25 cellular contexts compared by ENCODE assay signal in the genomic region with DNA sequence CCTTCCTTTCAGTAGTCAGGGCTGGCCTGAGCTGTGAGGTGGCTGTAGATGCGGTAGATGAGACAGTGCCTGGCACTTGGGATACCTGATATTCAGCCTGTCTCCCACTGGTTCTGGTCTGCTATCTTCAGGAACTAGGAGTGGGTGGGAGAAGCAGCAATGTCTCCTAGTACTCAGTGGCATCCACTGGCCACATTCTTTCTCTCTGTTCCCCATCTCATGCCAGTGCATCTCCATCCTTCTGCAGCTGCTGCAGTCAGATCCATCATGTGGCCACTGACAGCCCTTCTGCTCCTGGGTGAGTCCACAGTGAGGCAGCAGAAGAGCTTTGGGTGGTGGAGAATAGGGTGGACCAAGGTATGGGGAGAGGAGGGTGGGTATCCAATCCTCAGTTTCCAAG. TPM values are rescaled to one million over a fixed set of nuclear protein-coding genes. Genes with fewer than 3 reads are reported as not detected.
DNase-seq lines count a peak whose midpoint lies in the region; TF ChIP-seq lines count a peak whose summit lies in the region.
"Had no signal": no experiment of that assay in that cellular context is flagged by ENCODE, and none has a peak within 500 bp of the region (broad histone marks: within the 10 kb centered on the region; RNA-seq: fewer than 3 reads in every experiment).

No MANE protein-coding gene starts in this region.

- H3K4me2 ChIP-seq in Karpas-422 (ENCODE audit: low read depth, low read length, poor library complexity, severe bottlenecking) (peak overlapping the region; percentile 86), fibroblast of lung (ENCODE audit: extremely low read depth, insufficient read depth, low read length) (no peak overlapping the region)

- peak overlapping the region; percentile 80 for H3K9ac ChIP-seq in Karpas-422 (ENCODE audit: low read length)
- H3K9ac ChIP-seq in fibroblast of lung (ENCODE audit: insufficient read depth, low read length): no peak overlapping the region

- H4K20me1 ChIP-seq in Karpas-422 (ENCODE audit: insufficient read depth, low read depth, low read length) (peaks cover 45% of the 10 kb centered on the region), fibroblast of lung (ENCODE audit: control insufficient read depth, extremely low read depth, insufficient read depth, low read length) (no peaks in the 10 kb centered on the region)

- H2AFZ ChIP-seq in ACC112 (ENCODE audit: low read length, unreplicated experiment) (no peak overlapping the region), Karpas-422 (ENCODE audit: low read length) (no peak overlapping the region), fibroblast of lung (ENCODE audit: low read length) (no peak overlapping the region)

- H3K27ac ChIP-seq in ACC112 (ENCODE audit: low read depth, low read length) (0 out of 2 replicates have a peak overlapping the region, but pooled peaks have one; percentile 2), Karpas-422 (ENCODE audit: low read length) (peak overlapping the region; percentile 95), fibroblast of lung (ENCODE audit: insufficient read depth, low read length) (peak overlapping the region; percentile 34)
- H3K27ac ChIP-seq: body of pancreas, heart left ventricle, psoas muscle, SJCRH30, upper lobe of right lung had no signal

- peaks cover 16% of the 10 kb centered on the region for H3K4me1 ChIP-seq in ACC112 (ENCODE audit: control insufficient read depth, insufficient read depth, low read length, unreplicated experiment)
- H3K4me1 ChIP-seq in Karpas-422 (ENCODE audit: low read length): peaks cover 98% of the 10 kb centered on the region
- H3K4me1 ChIP-seq in fibroblast of lung (ENCODE audit: control insufficient read depth, extremely low read depth, insufficient read depth, low read length): peaks cover 11% of the 10 kb centered on the region
- H3K4me1 ChIP-seq: BE2C had no signal

- H3K4me3 ChIP-seq in ACC112 (ENCODE audit: low read depth, low read length) (no peak overlapping the region), Karpas-422 (ENCODE audit: low read length) (peak overlapping the region; percentile 70), fibroblast of lung (replicated peaks in 1 of 4; ENCODE audit: control extremely low read depth in 1 of 4, insufficient read depth in 1 of 4, low read depth in 3 of 4, low read length in 4 of 4) (no peak overlapping the region)
- H3K4me3 ChIP-seq: body of pancreas, heart left ventricle, psoas muscle, SJCRH30, upper lobe of right lung had no signal

- H3K36me3 ChIP-seq in ACC112 (ENCODE audit: insufficient read depth, low read length): no peaks in the 10 kb centered on the region
- H3K36me3 ChIP-seq in Karpas-422 (ENCODE audit: insufficient read depth, low read length): peaks cover 47% of the 10 kb centered on the region
- H3K36me3 ChIP-seq in fibroblast of lung (ENCODE audit: control insufficient read depth, insufficient read depth, low read length): no peaks in the 10 kb centered on the region
- H3K36me3 ChIP-seq: BE2C, heart left ventricle, SJCRH30, upper lobe of right lung had no signal

- TF ChIP-seq CTCF in fibroblast of lung (conservative IDR thresholded peaks at IDR 0.05 in 1 of 2, IDR thresholded peaks at IDR 0.05 in 1 of 2; ENCODE audit: low read depth in 1 of 2, low read length in 2 of 2): no peak
- no peak for TF ChIP-seq CTCF in GM13976 (IDR thresholded peaks at IDR 0.05; ENCODE audit: borderline replicate concordance, control extremely low read depth, extremely low read depth, insufficient read depth, missing control alignments)

- no peaks in the 10 kb centered on the region for H3K9me2 ChIP-seq in Karpas-422 (replicated peaks; ENCODE audit: insufficient read depth, low read length)

- H3K9me3 ChIP-seq in Karpas-422 (ENCODE audit: low read length) (no peaks in the 10 kb centered on the region), fibroblast of lung (ENCODE audit: control insufficient read depth, insufficient read depth, low read depth, low read length) (no peaks in the 10 kb centered on the region)
- H3K9me3 ChIP-seq: BE2C, body of pancreas, heart left ventricle, psoas muscle, SJCRH30, upper lobe of right lung had no signal

- H3K79me2 ChIP-seq in ACC112 (ENCODE audit: control insufficient read depth, insufficient read depth, low read length, unreplicated experiment) (no peaks in the 10 kb centered on the region), Karpas-422 (ENCODE audit: low read length) (peaks cover 22% of the 10 kb centered on the region), fibroblast of lung (ENCODE audit: control insufficient read depth, insufficient read depth, low read length) (no peaks in the 10 kb centered on the region)

- no peaks in the 10 kb centered on the region for H3K27me3 ChIP-seq in ACC112 (ENCODE audit: insufficient read depth, low read length)
- no peaks in the 10 kb centered on the region for H3K27me3 ChIP-seq in Karpas-422 (ENCODE audit: low read length)
- no peaks in the 10 kb centered on the region for H3K27me3 ChIP-seq in fibroblast of lung (ENCODE audit: control insufficient read depth, insufficient read depth, low read length)
- H3K27me3 ChIP-seq: body of pancreas, SJCRH30, upper lobe of right lung had no signal

- DNase-seq in Karpas-422 (peak; percentile 74), fibroblast of lung (ENCODE audit: low read depth in 2 of 2) (no peak), GM13976 (ENCODE audit: low spot score) (no peak), retina (no peak)
- no peak for DNase-seq in stimulated activated CD4-positive, alpha-beta T cell treated with anti-CD3 and anti-CD28 coated beads, Interleukin-15, amount 100 ng/mL, for 24 hours
- DNase-seq: activated effector memory CD4-positive, alpha-beta T cell treated with anti-CD3 and anti-CD28 coated beads, Interleukin-2, amount 50 U/mL, for 16 hours; activated naive CD8-positive, alpha-beta T cell treated with anti-CD3 and anti-CD28 coated beads, Interleukin-2, amount 50 U/mL, for 24 hours; BE2C; COR-L47; heart left ventricle; NCI-H1048; NCI-H1694 treated with DMSO at 0.1 percent for 48 hours; NCI-H526; psoas muscle; substantia nigra; upper lobe of right lung had no signal

- in situ Hi-C loops in GM13976 (cut with MboI; ENCODE audit: low sequenced_read_pairs, unreplicated experiment): no loop called here

RNA-seq across cellular contexts. Expression of gene FCRLB, which starts 1.1 kb away (rescaled TPM):
- 937 and 1,205 TPM in 2 replicates for total RNA-seq in Karpas-422 (2014; rRNA removed; shearing (Covaris generic); ENCODE audit: low replicate concordance)
- total RNA-seq in fibroblast of lung: 0.77 and 1.2 TPM in 2 replicates
- polyA plus RNA-seq in fibroblast of lung: 0.45 and 1.1 TPM in 2 replicates
- 0.38 and 1.9 TPM in 2 replicates for polyA plus RNA-seq in fibroblast of lung (2012)
- 0.15 and 1.1 TPM in 2 replicates for polyA minus RNA-seq in fibroblast of lung (ENCODE audit: low replicate concordance)
- total RNA-seq: body of pancreas had no signal

RNA-seq across cellular contexts. Expression of gene FCRLA, which starts 15.4 kb away (rescaled TPM):
- total RNA-seq in Karpas-422 (2014; rRNA removed; shearing (Covaris generic); ENCODE audit: low replicate concordance): 637 and 924 TPM in 2 replicates
- under 0.01 and 0.17 TPM in 2 replicates for total RNA-seq in fibroblast of lung
- 0.56 and 0.68 TPM in 2 replicates for polyA plus RNA-seq in fibroblast of lung
- polyA plus RNA-seq in fibroblast of lung (2012): 0.41 and 0.50 TPM in 2 replicates
- polyA minus RNA-seq in fibroblast of lung (ENCODE audit: low replicate concordance): 0.37 TPM in 1 of 2 replicates, not detected in the other
- total RNA-seq: A673; body of pancreas; cerebellum; H4; T-helper 1 cell treated with Interleukin-12 subunit alpha and Interleukin-12 subunit beta and Interleukin-4 antibody, amounts not matched to agents 30 ng/mL and 1 ng/mL, for 36 hours had no signal

RNA-seq across cellular contexts. Expression of gene DUSP12, which starts 27.2 kb away (rescaled TPM):
- 87.8 and 102 TPM in 2 replicates for total RNA-seq in Karpas-422 (2014; rRNA removed; shearing (Covaris generic); ENCODE audit: low replicate concordance)
- 34.2 and 35.8 TPM in 2 replicates for total RNA-seq in fibroblast of lung
- polyA plus RNA-seq in fibroblast of lung: 35.6 and 36.1 TPM in 2 replicates
- polyA plus RNA-seq in fibroblast of lung (2012): 22.7 and 25.2 TPM in 2 replicates
- 0.41 and 6.0 TPM in 2 replicates for polyA minus RNA-seq in fibroblast of lung (ENCODE audit: low replicate concordance)

RNA-seq across cellular contexts. Expression of gene ATF6, which starts 43.7 kb away (rescaled TPM):
- total RNA-seq in Karpas-422 (2014; rRNA removed; shearing (Covaris generic); ENCODE audit: low replicate concordance): 21.6 and 36.5 TPM in 2 replicates
- 19.5 and 25.3 TPM in 2 replicates for total RNA-seq in fibroblast of lung
- 24.8 and 27.4 TPM in 2 replicates for polyA plus RNA-seq in fibroblast of lung
- 14.1 and 16.6 TPM in 2 replicates for polyA plus RNA-seq in fibroblast of lung (2012)
- polyA minus RNA-seq in fibroblast of lung (ENCODE audit: low replicate concordance): 6.5 and 7.0 TPM in 2 replicates

RNA-seq across cellular contexts. Expression of gene FCGR2B, which starts 59.5 kb away (rescaled TPM):
- 523 and 581 TPM in 2 replicates for total RNA-seq in Karpas-422 (2014; rRNA removed; shearing (Covaris generic); ENCODE audit: low replicate concordance)
- total RNA-seq in fibroblast of lung: not detected in 2 replicates
- not detected in 2 replicates for polyA plus RNA-seq in fibroblast of lung
- not detected in 2 replicates for polyA plus RNA-seq in fibroblast of lung (2012)
- 0.33 TPM in 1 of 2 replicates, not detected in the other for polyA minus RNA-seq in fibroblast of lung (ENCODE audit: low replicate concordance)
- total RNA-seq: A673; fibroblast of villous mesenchyme; H4; mammary epithelial cell; SJCRH30; T-helper 1 cell treated with Interleukin-12 subunit alpha and Interleukin-12 subunit beta and Interleukin-4 antibody, amounts not matched to agents 30 ng/mL and 1 ng/mL, for 36 hours had no signal
- polyA plus RNA-seq: mammary epithelial cell had no signal

Comparison
In these comparisons a context has a peak if more than half of its experiments do, and no peak if none do; other contexts are left out.
1. H3K27ac ChIP-seq: peak in every context shown above with its lines; median percentile 95 in Karpas-422; 34 in fibroblast of lung; 2 in ACC112.
2. RNA of gene FCRLB, which starts 1.1 kb away (total RNA-seq): 937 to 1,205 TPM in Karpas-422; 0.77 to 1.2 TPM in fibroblast of lung; every median in the first group is over 100 times any median in the second.
3. RNA of gene FCRLA, which starts 15.4 kb away (total RNA-seq): 637 to 924 TPM in Karpas-422; under 0.01 to 0.17 TPM in fibroblast of lung; every median in the first group is over 100 times any median in the second.